Comparison of ENCODE assay signal across 20 cellular contexts in genomic region chr19:51119675-51120074, GRCh38. TPM values are rescaled to one million over a fixed set of nuclear protein-coding genes. Genes with fewer than 3 reads are reported as not detected.
"Had no signal": no experiment of that assay in that cellular context is flagged by ENCODE, and none has a peak within 500 bp of the region (broad histone marks: within the 10 kb centered on the region; RNA-seq: fewer than 3 reads in every experiment).

No MANE protein-coding gene starts in this region.

- H3K9me3 ChIP-seq: left lung had no signal

- H3K4me3 Mint-ChIP-seq: activated naive CD4-positive, alpha-beta T cell treated with anti-CD3 and anti-CD28 coated beads for 36 hours; activated T-cell treated with anti-CD3 and anti-CD28 coated beads, Interleukin-2, amount 50 U/mL, for 72 hours; mesothelial cell of epicardium; nephron progenitor cell had no signal

- H3K9me3 Mint-ChIP-seq: activated naive CD4-positive, alpha-beta T cell treated with anti-CD3 and anti-CD28 coated beads for 36 hours; activated T-cell treated with anti-CD3 and anti-CD28 coated beads, Interleukin-2, amount 50 U/mL, for 72 hours; mesothelial cell of epicardium; nephron progenitor cell had no signal

- H3K36me3 Mint-ChIP-seq: mesothelial cell of epicardium had no signal

- H3K27ac Mint-ChIP-seq: activated naive CD4-positive, alpha-beta T cell treated with anti-CD3 and anti-CD28 coated beads for 36 hours; activated T-cell treated with anti-CD3 and anti-CD28 coated beads, Interleukin-2, amount 50 U/mL, for 72 hours; mesothelial cell of epicardium; nephron progenitor cell had no signal

- H3K36me3 ChIP-seq: left lung had no signal

- ATAC-seq: activated T-cell treated with anti-CD3 and anti-CD28 coated beads, Interleukin-2, amount 50 U/mL, for 72 hours; esophagus mucosa; SK-N-SH treated with all-trans-retinoic acid at 6 μM for 48 hours; stimulated activated naive CD8-positive, alpha-beta T cell treated with anti-CD3 and anti-CD28 coated beads, Interleukin-15, Interleukin-2, amounts not matched to agents 100 U/mL and 50 U/mL, for 24 hours had no signal

- H3K4me1 Mint-ChIP-seq: mesothelial cell of epicardium had no signal

- DNase-seq: activated CD4-positive, alpha-beta T cell treated with anti-CD3 and anti-CD28 coated beads, Interleukin-2, amount 50 U/mL, for 48 hours; activated effector memory CD4-positive, alpha-beta T cell treated with Interleukin-2 at 50 U/mL for 16 hours; activated naive CD4-positive, alpha-beta T cell treated with anti-CD3 and anti-CD28 coated beads for 36 hours; activated T-cell treated with anti-CD3 and anti-CD28 coated beads, Interleukin-2, amount 50 U/mL, for 72 hours; dermis blood vessel endothelial cell; effector CD8-positive, alpha-beta T cell; foreskin melanocyte; kidney glomerular epithelial cell; left lung; nephron progenitor cell; stimulated activated CD4-positive, alpha-beta T cell treated with anti-CD3 and anti-CD28 coated beads, Interleukin-4, amount 100 ng/mL, for 4 hours; stimulated activated naive CD8-positive, alpha-beta T cell treated with anti-CD3 and anti-CD28 coated beads, Interleukin-15, Interleukin-2, amounts not matched to agents 100 U/mL and 50 U/mL, for 24 hours had no signal

- H3K4me3 ChIP-seq: left lung, lung had no signal

RNA-seq across cellular contexts. Expression of gene SIGLEC9, which starts 5.0 kb away (rescaled TPM):
- total RNA-seq: dermis blood vessel endothelial cell, mesothelial cell of epicardium, renal cortical epithelial cell had no signal

RNA-seq across cellular contexts. Expression of gene SIGLEC7, which starts 22.4 kb away (rescaled TPM):
- total RNA-seq: activated naive CD4-positive, alpha-beta T cell treated with anti-CD3 and anti-CD28 coated beads for 36 hours; activated T-cell treated with anti-CD3 and anti-CD28 coated beads, Interleukin-2, amount 50 U/mL, for 72 hours; dermis blood vessel endothelial cell; mesothelial cell of epicardium; renal cortical epithelial cell had no signal

RNA-seq across cellular contexts. Expression of gene KLK14, which starts 37.0 kb away (rescaled TPM):
- total RNA-seq: dermis blood vessel endothelial cell, omental fat pad, renal cortical epithelial cell, subcutaneous adipose tissue, ureter had no signal

RNA-seq across cellular contexts. Expression of gene KLK13, which starts 54.8 kb away (rescaled TPM):
- total RNA-seq: activated naive CD4-positive, alpha-beta T cell treated with anti-CD3 and anti-CD28 coated beads for 36 hours; activated T-cell treated with anti-CD3 and anti-CD28 coated beads, Interleukin-2, amount 50 U/mL, for 72 hours; dermis blood vessel endothelial cell; omental fat pad; renal cortical epithelial cell; subcutaneous adipose tissue; ureter had no signal
